In the genomic region with DNA sequence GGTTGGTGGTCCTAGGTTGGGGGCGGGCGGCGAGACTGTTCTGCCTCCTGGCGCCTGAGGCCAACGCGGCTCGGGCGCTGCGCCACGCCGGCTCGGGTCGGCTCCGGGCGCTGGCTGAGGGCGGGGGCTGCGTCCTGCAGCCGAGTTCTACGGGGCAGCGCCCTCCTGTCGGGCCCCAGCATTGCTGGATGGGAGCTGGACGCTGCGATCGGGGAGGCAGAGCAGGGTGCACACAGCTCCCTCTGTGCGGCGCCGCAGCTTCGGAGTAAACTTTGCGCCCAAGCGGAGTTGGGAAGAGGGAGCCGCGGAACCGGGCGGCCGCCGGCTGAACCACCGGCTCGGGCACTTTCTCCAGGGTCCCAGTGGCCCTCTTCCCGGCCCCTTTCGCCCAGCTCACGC, we compare ENCODE assay signal across 8 cellular contexts. TPM values are rescaled to one million over a fixed set of nuclear protein-coding genes. Genes with fewer than 3 reads are reported as not detected.
DNase-seq lines count a peak whose midpoint lies in the region; ATAC-seq, FAIRE-seq and TF ChIP-seq lines count a peak whose summit lies in the region.

No MANE protein-coding gene starts in this region.

- H2BK20ac ChIP-seq in H1 (ENCODE audit: low read length), result no peak overlapping the region

- no peak overlapping the region for H3K4ac ChIP-seq in H1 (replicated peaks; ENCODE audit: insufficient read length, low read depth, low read length)

- H4K91ac ChIP-seq in H1 (replicated peaks; ENCODE audit: insufficient read length, low read length), result no peak overlapping the region

- 1% methylated on average over 37 of the region's 41 CpGs; no CpG with 5 or more reads in 1 of the 2 experiments for WGBS in H1 (ENCODE audit: extremely low coverage in 1 of 2, insufficient coverage in 1 of 2, insufficient read length in 1 of 2, insufficient replicate concordance in 2 of 2, low coverage in 1 of 2, low lambda C conversion rate in 2 of 2, missing lambda C conversion rate in 1 of 2), 2 experiments

- H3K9me3 ChIP-seq in HUES48 (ENCODE audit: control insufficient read depth, insufficient read depth, low read length) (no peaks in the 10 kb centered on the region), H1 (ENCODE audit: insufficient read depth in 2 of 2, low read depth in 1 of 2, low read length in 1 of 2) (no peaks in the 10 kb centered on the region), muscle layer of colon (ENCODE audit: low read length) (no peaks in the 10 kb centered on the region)

- H3K4me1 ChIP-seq in HUES48 (ENCODE audit: control insufficient read depth, insufficient read depth, low read length) (peaks cover 44% of the 10 kb centered on the region), H1 (replicated peaks in 1 of 4; ENCODE audit: control insufficient read depth in 3 of 4, insufficient read depth in 4 of 4, low read length in 3 of 4) (peaks cover 4 to 47% (median 21%) of the 10 kb centered on the region in 4 experiments), muscle layer of colon (ENCODE audit: insufficient read depth, low read length) (peaks cover 9% of the 10 kb centered on the region)

- H2BK12ac ChIP-seq in H1 (ENCODE audit: low read depth, low read length), result no peak overlapping the region

- peak overlapping the region; percentile 39; the same call in 1 of the 2 replicates for H4K8ac ChIP-seq in H1 (ENCODE audit: extremely low read depth, insufficient read depth, low read length)

- no peak overlapping the region for H2BK120ac ChIP-seq in H1 (replicated peaks; ENCODE audit: low read depth, low read length)

- peak overlapping the region; percentile 96 to 97 for H3K4me2 ChIP-seq in H1 (ENCODE audit: insufficient read depth in 1 of 2, low read depth in 2 of 2, low read length in 2 of 2)

- peaks cover 6 to 9% of the 10 kb centered on the region in 2 experiments for H4K20me1 ChIP-seq in H1 (replicated peaks in 1 of 2; ENCODE audit: control insufficient read depth in 1 of 2, insufficient read depth in 2 of 2, low read length in 2 of 2)

- peak in 1 of 3 experiments; percentile 4; a peak in 1 of 4 replicates for TF ChIP-seq CTCF in H1 (IDR thresholded peaks at IDR 0.05; ENCODE audit: control extremely low read depth in 1 of 3, insufficient read depth in 1 of 3, low read depth in 1 of 3, low read length in 3 of 3)

- TF ChIP-seq RAD21 in H1 (IDR thresholded peaks at IDR 0.05 in 1 of 2, conservative IDR thresholded peaks at IDR 0.05 in 1 of 2; ENCODE audit: low read depth in 2 of 2, low read length in 2 of 2), result no peak; a peak in 1 of 4 replicates

- H2BK15ac ChIP-seq in H1 (ENCODE audit: low read length), result no peak overlapping the region

- ATAC-seq in GM21381 (IDR thresholded peaks at IDR 0.05; ENCODE audit: unreplicated experiment) (no peak), HG02623 (IDR thresholded peaks at IDR 0.05; ENCODE audit: unreplicated experiment) (no peak)

- peaks cover 43% of the 10 kb centered on the region for H3K23me2 ChIP-seq in H1 (ENCODE audit: low read depth, low read length)

- H3K23ac ChIP-seq in H1 (ENCODE audit: insufficient read length), result no peak overlapping the region

- DNase-seq in AG08396 (ENCODE audit: low spot score), result peak; percentile 53
- DNase-seq in H1 (ENCODE audit: low read depth in 1 of 2, low spot score in 2 of 2), result peak in 1 of 2 experiments; percentile 83
- no peak for DNase-seq in NCI-H146 treated with DMSO at 0.1 percent for 48 hours (lab: John Stamatoyannopoulos, UW; ENCODE audit: unreplicated experiment)
- DNase-seq in stimulated activated CD8-positive, alpha-beta memory T cell treated with anti-CD3 and anti-CD28 coated beads, Interleukin-4, amount 100 ng/mL, for 48 hours, result no peak

- H3K18ac ChIP-seq in H1 (ENCODE audit: extremely low read depth, low read length), result 0 out of 2 replicates have a peak overlapping the region, but pooled peaks have one; percentile 89

- no peak overlapping the region; the same call in 1 of the 2 replicates for H2BK5ac ChIP-seq in H1 (ENCODE audit: low read depth, low read length)

- no peaks in the 10 kb centered on the region for H3K79me1 ChIP-seq in H1 (ENCODE audit: low read depth, low read length)

- H3K27ac ChIP-seq in HUES48 (ENCODE audit: low read depth, low read length), result no peak overlapping the region
- no peak overlapping the region for H3K27ac ChIP-seq in H1 (ENCODE audit: low read depth, low read length)
- peak overlapping the region; percentile 80 for H3K27ac ChIP-seq in muscle layer of colon (ENCODE audit: low read depth, low read length)

- CTCF ChIA-PET in H1 (lab: Charles Lee; ENCODE audit: partially characterized antibody), result interaction anchor here (0.9 to 1.1 kb wide), 2 partner anchors 70 to 370 kb away, joined by 3 read pairs; no protein-coding TSS in a partner anchor

- H4K5ac ChIP-seq in H1 (ENCODE audit: insufficient read length, low read depth, low read length), result no peak overlapping the region

- POLR2A ChIA-PET in H1 (lab: Charles Lee; ENCODE audit: partially characterized antibody), result interaction anchor here (1.7 kb wide), 1 partner anchor 8 kb away, joined by 6 read pairs; no protein-coding TSS in a partner anchor

- no peak for TF ChIP-seq EP300 in H1 (IDR thresholded peaks at IDR 0.05; ENCODE audit: borderline replicate concordance in 1 of 2, low read depth in 2 of 2, low read length in 2 of 2)

- no peak overlapping the region for H3K9ac ChIP-seq in HUES48 (ENCODE audit: low read depth, low read length)
- H3K9ac ChIP-seq in H1 (replicated peaks in 1 of 4; ENCODE audit: extremely low read depth in 1 of 4, low read depth in 3 of 4, low read length in 3 of 4), result peak overlapping the region in 2 of 4 experiments; percentile 9 to 35; a peak in 2 of 7 replicates
- no peak overlapping the region for H3K9ac ChIP-seq in muscle layer of colon (ENCODE audit: low read length)

- no peaks in the 10 kb centered on the region for H3K79me2 ChIP-seq in H1 (ENCODE audit: control insufficient read depth in 1 of 2, insufficient read depth in 2 of 2, low read length in 2 of 2)

- peaks cover 100% of the 10 kb centered on the region for H3K27me3 ChIP-seq in HUES48 (ENCODE audit: control insufficient read depth, insufficient read depth, low read length)
- H3K27me3 ChIP-seq in H1 (replicated peaks in 1 of 4; ENCODE audit: control insufficient read depth in 3 of 4, extremely low read depth in 1 of 4, insufficient read depth in 3 of 4, low read length in 3 of 4), result peaks cover 78 to 100% (median 93%) of the 10 kb centered on the region in 4 experiments
- peaks cover 10% of the 10 kb centered on the region in 2 donors for H3K27me3 ChIP-seq in muscle layer of colon (ENCODE audit: control insufficient read depth in 1 of 2, insufficient read depth in 2 of 2, low read length in 2 of 2)

- H3K36me3 ChIP-seq in HUES48 (ENCODE audit: control insufficient read depth, insufficient read depth, low read length) (no peaks in the 10 kb centered on the region), H1 (ENCODE audit: control insufficient read depth in 2 of 4, insufficient read depth in 4 of 4, low read length in 3 of 4) (no peaks in the 10 kb centered on the region; a peak in 1 of 8 replicates), muscle layer of colon (ENCODE audit: insufficient read depth, low read length) (no peaks in the 10 kb centered on the region)

- no peak for TF ChIP-seq POLR2A in H1 (IDR thresholded peaks at IDR 0.05; ENCODE audit: control extremely low read depth in 1 of 2, low read depth in 2 of 2, low read length in 2 of 2)

- no peak overlapping the region for H2AK5ac ChIP-seq in H1 (ENCODE audit: low read depth, low read length)

- H3K56ac ChIP-seq in H1 (replicated peaks; ENCODE audit: insufficient read length, low read depth, low read length), result no peak overlapping the region

- no peak overlapping the region; the same call in 1 of the 2 replicates for H2AFZ ChIP-seq in H1 (ENCODE audit: low read length)

- H3K4me3 ChIP-seq in HUES48 (ENCODE audit: low read depth, low read length) (peak overlapping the region; percentile 66), H1 (ENCODE audit: extremely low read depth in 1 of 4, insufficient read depth in 2 of 4, low read depth in 3 of 4, low read length in 4 of 4) (peak overlapping the region; percentile 41 to 71 (median 53)), muscle layer of colon (ENCODE audit: low read depth in 1 of 2, low read length in 2 of 2) (peak overlapping the region; percentile 91 to 98)

- no peak overlapping the region for H3K14ac ChIP-seq in H1 (ENCODE audit: insufficient read length)

- FAIRE-seq in H1 (lab: Jason Lieb, UNC), result no peak

TF ChIP-seq in H1, 55 proteins besides CTCF, POLR2A, EP300 and RAD21 (continues in another document):
- peak; percentile 39; the same call in 1 of the 2 replicates for TF ChIP-seq SUZ12 (IDR thresholded peaks at IDR 0.05; ENCODE audit: low read length)
- TF ChIP-seq FOSL1 (IDR thresholded peaks at IDR 0.05; ENCODE audit: insufficient read depth, low read depth, low read length), result no peak
- 0 out of 2 replicates have a peak, but pooled peaks have one; percentile 7 for TF ChIP-seq MAX (IDR thresholded peaks at IDR 0.05)
- no peak for TF ChIP-seq SIRT6 (IDR thresholded peaks at IDR 0.05; ENCODE audit: low read length)
- TF ChIP-seq SAP30 (IDR thresholded peaks at IDR 0.05; ENCODE audit: insufficient read depth, insufficient replicate concordance, low read length), result no peak
- TF ChIP-seq EGR1 (IDR thresholded peaks at IDR 0.05; ENCODE audit: borderline replicate concordance, low read depth, low read length), result peak; percentile 74; the same call in 1 of the 2 replicates

RNA-seq across cellular contexts. Expression of gene PRDM6, which starts 0.5 kb away (rescaled TPM):
- total RNA-seq in H1 (2021; fragmentation: NEBNext Ultra II Directional; extraction: Animal tissue kit (Norgen Biotek cat#: 25700)), result 0.04 and 0.08 TPM in 2 replicates
- polyA plus RNA-seq in H1 (2011; rRNA removed), result 0.08 and 0.17 TPM in 2 replicates
- polyA plus RNA-seq in H1 (2011; cell fraction: cytosol; rRNA removed), result 0.22 TPM
- polyA plus RNA-seq in H1 (2011; cell fraction: nucleus; rRNA removed), result 0.31 TPM
- polyA plus RNA-seq in H1 (2012, experiment 1 of 2), result 0.01 TPM in 1 of 4 replicates, not detected in the others
- 0.01 TPM for polyA plus RNA-seq in H1 (2012, experiment 2 of 2)
- polyA plus RNA-seq in H1 (2013, experiment 1 of 2), result 0.02 TPM
- 0.09 TPM for polyA plus RNA-seq in H1 (2013, experiment 2 of 2)
- 0.03 and 0.20 TPM in 2 replicates for polyA minus RNA-seq in H1 (2011; rRNA and poly(A)+ RNA removed)
- not detected for polyA minus RNA-seq in H1 (2011; cell fraction: cytosol; rRNA and poly(A)+ RNA removed)
- 0.10 TPM for polyA minus RNA-seq in H1 (2011; cell fraction: nucleus; rRNA and poly(A)+ RNA removed)

RNA-seq across cellular contexts. Expression of gene PPIC, which starts 53.0 kb away (rescaled TPM):
- 9.0 and 10.4 TPM in 2 replicates for total RNA-seq in H1 (2021; fragmentation: NEBNext Ultra II Directional; extraction: Animal tissue kit (Norgen Biotek cat#: 25700))
- polyA plus RNA-seq in H1 (2011; rRNA removed), result 7.9 and 8.5 TPM in 2 replicates
- polyA plus RNA-seq in H1 (2011; cell fraction: cytosol; rRNA removed), result 12.6 TPM
- polyA plus RNA-seq in H1 (2011; cell fraction: nucleus; rRNA removed), result 3.8 TPM
- polyA plus RNA-seq in H1 (2012, experiment 1 of 2), result 9.8 to 10.8 TPM (median 10.4 TPM) in 4 replicates
- polyA plus RNA-seq in H1 (2012, experiment 2 of 2), result 2.7 TPM
- 11.0 TPM for polyA plus RNA-seq in H1 (2013, experiment 1 of 2)
- polyA plus RNA-seq in H1 (2013, experiment 2 of 2), result 13.9 TPM
- polyA minus RNA-seq in H1 (2011; rRNA and poly(A)+ RNA removed), result 9.0 and 13.2 TPM in 2 replicates
- polyA minus RNA-seq in H1 (2011; cell fraction: cytosol; rRNA and poly(A)+ RNA removed), result 4.1 TPM
- 2.7 TPM for polyA minus RNA-seq in H1 (2011; cell fraction: nucleus; rRNA and poly(A)+ RNA removed)
